13 cellular contexts compared by ENCODE assay signal in genomic region chr5:168946363-168946762, GRCh38.
DNase-seq lines count a peak whose midpoint lies in the region; ATAC-seq and TF ChIP-seq lines count a peak whose summit lies in the region.
"Had no signal": no experiment of that assay in that cellular context is flagged by ENCODE, and none has a peak within 500 bp of the region (broad histone marks: within the 10 kb centered on the region; RNA-seq: fewer than 3 reads in every experiment).

No MANE protein-coding gene starts in this region.

- no peaks in the 10 kb centered on the region for H3K27me3 Mint-ChIP-seq in activated CD4-positive, alpha-beta T cell treated with anti-CD3 and anti-CD28 coated beads for 36 hours
- H3K27me3 Mint-ChIP-seq in activated CD4-positive, alpha-beta T cell treated with anti-CD3 and anti-CD28 coated beads, Interleukin-2, amount 10 ng/mL, durations not matched to agents 24 days and 14 days, result no peaks in the 10 kb centered on the region

- H4K20me1 ChIP-seq in OCI-LY3 (ENCODE audit: insufficient read depth, low read length), result no peaks in the 10 kb centered on the region
- H4K20me1 ChIP-seq: BLaER1 treated with 17β-estradiol and CSF1 and Interleukin-3, amounts not matched to agents 10 nM and 100 nM had no signal

- POLR2A ChIA-PET in activated CD4-positive, alpha-beta T cell treated with anti-CD3 and anti-CD28 coated beads for 36 hours (lab: Charles Lee), result interaction anchor here (0.7 kb wide), 1 partner anchor 148 kb away, joined by 3 read pairs; no protein-coding TSS in a partner anchor

- peak; percentile 14 for ATAC-seq in activated CD4-positive, alpha-beta T cell treated with anti-CD3 and anti-CD28 coated beads for 36 hours
- ATAC-seq in sciatic nerve (peak; percentile 45), HG03159 (IDR thresholded peaks at IDR 0.05; ENCODE audit: unreplicated experiment) (no peak)
- ATAC-seq: activated T-cell treated with anti-CD3 and anti-CD28 coated beads, Interleukin-2, amount 50 U/mL, for 72 hours had no signal

- peak; percentile 45 for DNase-seq in activated CD4-positive, alpha-beta T cell treated with anti-CD3 and anti-CD28 coated beads for 36 hours
- DNase-seq in activated CD4-positive, alpha-beta T cell treated with anti-CD3 and anti-CD28 coated beads, Interleukin-2, amount 10 ng/mL, durations not matched to agents 24 days and 14 days, result no peak
- no peak for DNase-seq in foreskin fibroblast
- no peak for DNase-seq in sciatic nerve (ENCODE audit: low spot score)
- DNase-seq in transverse colon, result no peak
- no peak for DNase-seq in medulla oblongata (ENCODE audit: extremely low spot score)
- DNase-seq: KG1 had no signal

- no peak for TF ChIP-seq EP300 in transverse colon (IDR thresholded peaks at IDR 0.05; ENCODE audit: low read depth)

- in situ Hi-C loops in transverse colon (cut with MboI; ENCODE audit: low pct_ligation_motif_present in 1 of 4, low pct_unique_long_range_greater_than_20kb in 1 of 4, low sequenced_read_pairs in 3 of 4), result no loop called here

- H3K9me3 Mint-ChIP-seq in activated CD4-positive, alpha-beta T cell treated with anti-CD3 and anti-CD28 coated beads for 36 hours (ENCODE audit: low read depth), result no peaks in the 10 kb centered on the region
- no peaks in the 10 kb centered on the region for H3K9me3 Mint-ChIP-seq in activated CD4-positive, alpha-beta T cell treated with anti-CD3 and anti-CD28 coated beads, Interleukin-2, amount 10 ng/mL, durations not matched to agents 24 days and 14 days
- H3K9me3 Mint-ChIP-seq: activated T-cell treated with anti-CD3 and anti-CD28 coated beads, Interleukin-2, amount 50 U/mL, for 72 hours; mesothelial cell of epicardium had no signal

- no peak overlapping the region for H2AFZ ChIP-seq in OCI-LY3 (ENCODE audit: low read depth, low read length)

- peaks cover 20% of the 10 kb centered on the region for H3K27me3 ChIP-seq in OCI-LY3 (ENCODE audit: low read depth, low read length)
- no peaks in the 10 kb centered on the region for H3K27me3 ChIP-seq in transverse colon
- H3K27me3 ChIP-seq: BLaER1 treated with 17β-estradiol and CSF1 and Interleukin-3, amounts not matched to agents 10 nM and 100 nM; SJSA1 had no signal

- H3K27ac ChIP-seq in OCI-LY3 (ENCODE audit: low read length) (no peak overlapping the region), transverse colon (no peak overlapping the region)
- H3K27ac ChIP-seq: BLaER1 treated with 17β-estradiol and CSF1 and Interleukin-3, amounts not matched to agents 10 nM and 100 nM; SJSA1 had no signal

- no peaks in the 10 kb centered on the region for H3K9me3 ChIP-seq in OCI-LY3 (ENCODE audit: insufficient read depth, low read length)
- H3K9me3 ChIP-seq in transverse colon, result no peaks in the 10 kb centered on the region
- H3K9me3 ChIP-seq: BLaER1 treated with 17β-estradiol and CSF1 and Interleukin-3, amounts not matched to agents 10 nM and 100 nM had no signal

- H3K4me1 ChIP-seq in OCI-LY3 (ENCODE audit: low read length) (peaks cover 43% of the 10 kb centered on the region), transverse colon (peaks cover 0 to 2% (median 0%) of the 10 kb centered on the region in 4 donors)

- no peak for TF ChIP-seq POLR2A in transverse colon (IDR thresholded peaks at IDR 0.05)

- no peak overlapping the region for H3K4me2 ChIP-seq in OCI-LY3 (ENCODE audit: low read length)
- H3K4me2 ChIP-seq: BLaER1 treated with 17β-estradiol and CSF1 and Interleukin-3, amounts not matched to agents 10 nM and 100 nM had no signal

- H3K4me3 Mint-ChIP-seq in activated CD4-positive, alpha-beta T cell treated with anti-CD3 and anti-CD28 coated beads for 36 hours, result no peak overlapping the region
- no peak overlapping the region for H3K4me3 Mint-ChIP-seq in activated CD4-positive, alpha-beta T cell treated with anti-CD3 and anti-CD28 coated beads, Interleukin-2, amount 10 ng/mL, durations not matched to agents 24 days and 14 days
- H3K4me3 Mint-ChIP-seq: activated T-cell treated with anti-CD3 and anti-CD28 coated beads, Interleukin-2, amount 50 U/mL, for 72 hours; mesothelial cell of epicardium had no signal

- H3K27ac Mint-ChIP-seq in activated CD4-positive, alpha-beta T cell treated with anti-CD3 and anti-CD28 coated beads for 36 hours, result peak overlapping the region; percentile 15
- no peak overlapping the region for H3K27ac Mint-ChIP-seq in activated CD4-positive, alpha-beta T cell treated with anti-CD3 and anti-CD28 coated beads, Interleukin-2, amount 10 ng/mL, durations not matched to agents 24 days and 14 days
- H3K27ac Mint-ChIP-seq: activated T-cell treated with anti-CD3 and anti-CD28 coated beads, Interleukin-2, amount 50 U/mL, for 72 hours; mesothelial cell of epicardium had no signal

- intact Hi-C loops in activated CD4-positive, alpha-beta T cell treated with anti-CD3 and anti-CD28 coated beads for 36 hours (cut with DNase I, micrococcal nuclease), result loop anchor here (1.0 to 5.0 kb wide), 5 partner anchors 198 to 459 kb away; partner anchors contain the start of gene RARS1 (in 1 of the 2)
- intact Hi-C loops in activated CD4-positive, alpha-beta T cell treated with anti-CD3 and anti-CD28 coated beads, Interleukin-2, amount 10 ng/mL, durations not matched to agents 24 days and 14 days (cut with micrococcal nuclease), result loop anchor here (5.0 kb wide), 1 partner anchor 264 kb away; no protein-coding TSS in a partner anchor
- intact Hi-C loops in sciatic nerve (cut with DNase I), result no loop called here
- intact Hi-C loops in transverse colon (cut with DNase I; ENCODE audit: low total_unique reads), result no loop called here

- H3K36me3 Mint-ChIP-seq in activated CD4-positive, alpha-beta T cell treated with anti-CD3 and anti-CD28 coated beads for 36 hours (ENCODE audit: low read depth), result no peaks in the 10 kb centered on the region
- no peaks in the 10 kb centered on the region for H3K36me3 Mint-ChIP-seq in activated CD4-positive, alpha-beta T cell treated with anti-CD3 and anti-CD28 coated beads, Interleukin-2, amount 10 ng/mL, durations not matched to agents 24 days and 14 days (ENCODE audit: low read depth)
- H3K36me3 Mint-ChIP-seq: mesothelial cell of epicardium had no signal

- 93 to 94% methylated on average over 3 to 6 of the region's 6 CpGs for WGBS in transverse colon (ENCODE audit: low coverage in 1 of 2), 2 donors

- no peak overlapping the region for H3K9ac ChIP-seq in OCI-LY3 (ENCODE audit: low read length)

- peaks cover 8% of the 10 kb centered on the region for H3K4me1 Mint-ChIP-seq in activated CD4-positive, alpha-beta T cell treated with anti-CD3 and anti-CD28 coated beads for 36 hours
- H3K4me1 Mint-ChIP-seq in activated CD4-positive, alpha-beta T cell treated with anti-CD3 and anti-CD28 coated beads, Interleukin-2, amount 10 ng/mL, durations not matched to agents 24 days and 14 days, result peaks cover 5% of the 10 kb centered on the region

- CTCF ChIA-PET in activated CD4-positive, alpha-beta T cell treated with anti-CD3 and anti-CD28 coated beads for 36 hours (lab: Charles Lee), result interaction anchor here (0.6 to 0.8 kb wide), 2 partner anchors 110 to 207 kb away, joined by 3 read pairs; no protein-coding TSS in a partner anchor

- no peak overlapping the region for H3K4me3 ChIP-seq in OCI-LY3 (ENCODE audit: low read length)
- no peak overlapping the region for H3K4me3 ChIP-seq in foreskin fibroblast (ENCODE audit: low read depth in 1 of 2, low read length in 2 of 2)
- no peak overlapping the region for H3K4me3 ChIP-seq in transverse colon
- H3K4me3 ChIP-seq: BLaER1 treated with 17β-estradiol and CSF1 and Interleukin-3, amounts not matched to agents 10 nM and 100 nM; SJSA1 had no signal

- H3K36me3 ChIP-seq in OCI-LY3 (replicated peaks; ENCODE audit: low read depth, low read length) (no peaks in the 10 kb centered on the region), transverse colon (no peaks in the 10 kb centered on the region)
- H3K36me3 ChIP-seq: BLaER1 treated with 17β-estradiol and CSF1 and Interleukin-3, amounts not matched to agents 10 nM and 100 nM; SJSA1 had no signal

- no peaks in the 10 kb centered on the region for H3K79me2 ChIP-seq in OCI-LY3 (ENCODE audit: low read length)

- TF ChIP-seq CTCF in OCI-LY3 (IDR thresholded peaks at IDR 0.05; ENCODE audit: low read depth, low read length) (peak; percentile 68), foreskin fibroblast (IDR thresholded peaks at IDR 0.05; ENCODE audit: low read depth, low read length) (peak; percentile 31), transverse colon (IDR thresholded peaks at IDR 0.05) (no peak)

Comparison
In these comparisons a context has a peak if more than half of its experiments do, and no peak if none do; other contexts are left out.
1. CTCF ChIP-seq: peak in OCI-LY3 (single experiment) and foreskin fibroblast (single experiment); none in transverse colon (0 of 5).
2. intact Hi-C loops: an anchor here in activated CD4-positive, alpha-beta T cell treated with anti-CD3 and anti-CD28 coated beads for 36 hours (1.0 to 5.0 kb wide) and activated CD4-positive, alpha-beta T cell treated with anti-CD3 and anti-CD28 coated beads, Interleukin-2, amount 10 ng/mL, durations not matched to agents 24 days and 14 days (5.0 kb wide); none called in sciatic nerve and transverse colon.